In the genomic region with DNA sequence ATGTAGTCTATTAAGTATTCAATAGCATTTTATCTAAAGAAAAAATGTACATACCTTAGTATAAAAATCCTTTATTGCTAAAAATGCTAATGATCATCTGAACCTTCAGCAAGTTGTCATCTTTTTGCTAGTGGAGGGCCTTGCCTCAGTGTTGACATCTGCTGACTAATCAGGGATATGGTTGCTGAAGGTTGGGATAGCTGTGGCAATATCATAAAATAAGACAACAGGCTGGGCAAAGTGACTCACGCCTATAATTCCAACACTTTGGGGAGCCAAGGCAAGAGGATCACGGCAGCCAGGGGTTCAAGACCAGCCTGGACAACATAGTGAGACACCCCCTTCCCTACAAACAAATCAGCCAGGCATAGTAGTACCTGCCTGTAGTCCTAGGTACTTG, we compare ENCODE assay signal across 19 cellular contexts. TPM values are rescaled to one million over a fixed set of nuclear protein-coding genes. Genes with fewer than 3 reads are reported as not detected.
DNase-seq lines count a peak whose midpoint lies in the region; ATAC-seq and TF ChIP-seq lines count a peak whose summit lies in the region.
"Had no signal": no experiment of that assay in that cellular context is flagged by ENCODE, and none has a peak within 500 bp of the region (broad histone marks: within the 10 kb centered on the region; RNA-seq: fewer than 3 reads in every experiment).

No MANE protein-coding gene starts in this region.

- POLR2A ChIA-PET in A673 (lab: Charles Lee; ENCODE audit: low non-redundant PET) = no interaction called here

- CTCF ChIA-PET in A673 (lab: Charles Lee) = no interaction called here

- ATAC-seq in HG03378 (IDR thresholded peaks at IDR 0.05; ENCODE audit: unreplicated experiment) = no peak
- ATAC-seq: psoas muscle had no signal

- no peaks in the 10 kb centered on the region for H3K36me3 ChIP-seq in A673 (ENCODE audit: insufficient read depth, low read length, poor library complexity, severe bottlenecking)
- H3K36me3 ChIP-seq: MG63, tibial nerve had no signal

- H3K4me3 ChIP-seq in A673 (ENCODE audit: low read depth, low read length, poor library complexity, severe bottlenecking) (no peak overlapping the region), HFF-Myc (replicated peaks; ENCODE audit: low read depth, low read length) (no peak overlapping the region), fibroblast of pulmonary artery (replicated peaks; ENCODE audit: low read depth, low read length) (no peak overlapping the region)
- H3K4me3 ChIP-seq: MG63, psoas muscle, tibial nerve had no signal

- no peak overlapping the region for H3K4me3 Mint-ChIP-seq in activated CD4-positive, alpha-beta T cell treated with anti-CD3 and anti-CD28 coated beads, Interleukin-2, amount 10 ng/mL, durations not matched to agents 24 days and 14 days
- H3K4me3 Mint-ChIP-seq: activated CD4-positive, alpha-beta T cell treated with anti-CD3 and anti-CD28 coated beads, Interleukin-2, amount 10 ng/mL, durations not matched to agents 7 days and 5 days had no signal

- 0 out of 2 replicates have a peak, but pooled peaks have one; percentile 22 for TF ChIP-seq CTCF in A673 (conservative IDR thresholded peaks at IDR 0.05; ENCODE audit: low read depth, low read length)
- peak; percentile 12 for TF ChIP-seq CTCF in HFF-Myc (IDR thresholded peaks at IDR 0.05; ENCODE audit: low read depth, low read length, missing control alignments)
- peak; percentile 35 for TF ChIP-seq CTCF in fibroblast of pulmonary artery (IDR thresholded peaks at IDR 0.05; ENCODE audit: low read length, missing control alignments)

- H3K27me3 ChIP-seq in A673 (replicated peaks; ENCODE audit: insufficient read depth, low read depth, low read length, poor library complexity) = no peaks in the 10 kb centered on the region
- H3K27me3 ChIP-seq: MG63, tibial nerve had no signal

- intact Hi-C loops in A673 (cut with micrococcal nuclease; ENCODE audit: unreplicated experiment) = loop anchor here (10.0 kb wide), 1 partner anchor 234 kb away; no protein-coding TSS in a partner anchor
- intact Hi-C loops in activated CD4-positive, alpha-beta T cell treated with anti-CD3 and anti-CD28 coated beads, Interleukin-2, amount 10 ng/mL, durations not matched to agents 24 days and 14 days (cut with micrococcal nuclease) = loop anchor here (10.0 kb wide), 1 partner anchor 744 kb away; no protein-coding TSS in a partner anchor

- no peaks in the 10 kb centered on the region for H3K36me3 Mint-ChIP-seq in activated CD4-positive, alpha-beta T cell treated with anti-CD3 and anti-CD28 coated beads, Interleukin-2, amount 10 ng/mL, durations not matched to agents 24 days and 14 days (ENCODE audit: low read depth)

- H3K27ac ChIP-seq in A673 (ENCODE audit: low read depth, low read length, poor library complexity, severe bottlenecking) = no peak overlapping the region
- H3K27ac ChIP-seq: psoas muscle, tibial nerve had no signal

- DNase-seq in A673 (ENCODE audit: low spot score) = peak; percentile 16
- no peak for DNase-seq in HFF-Myc (ENCODE audit: extremely low read depth, low read depth)
- peak; percentile 22 for DNase-seq in RKO (ENCODE audit: low spot score)
- DNase-seq in fibroblast of pulmonary artery (ENCODE audit: low read depth) = peak; percentile 68
- no peak for DNase-seq in activated CD4-positive, alpha-beta T cell treated with anti-CD3 and anti-CD28 coated beads, Interleukin-2, amount 10 ng/mL, durations not matched to agents 24 days and 14 days
- DNase-seq in ACHN = no peak
- no peak for DNase-seq in A172 (ENCODE audit: low spot score)
- DNase-seq: activated CD4-positive, alpha-beta T cell treated with anti-CD3 and anti-CD28 coated beads, Interleukin-2, amount 10 ng/mL, durations not matched to agents 7 days and 5 days; effector CD4-positive, alpha-beta T cell; glutamatergic neuron; MG63; NCI-H2227 treated with DMSO at 0.1 percent for 48 hours; psoas muscle; stimulated activated CD8-positive, alpha-beta memory T cell treated with anti-CD3 and anti-CD28 coated beads, Interleukin-4, amount 100 ng/mL, for 48 hours had no signal

- in situ Hi-C loops in ACHN (cut with HindIII; ENCODE audit: low pct_ligation_motif_present, low pct_unique_long_range_greater_than_20kb, low sequenced_read_pairs) = no loop called here

- H3K27ac Mint-ChIP-seq in activated CD4-positive, alpha-beta T cell treated with anti-CD3 and anti-CD28 coated beads, Interleukin-2, amount 10 ng/mL, durations not matched to agents 24 days and 14 days = no peak overlapping the region
- H3K27ac Mint-ChIP-seq: activated CD4-positive, alpha-beta T cell treated with anti-CD3 and anti-CD28 coated beads, Interleukin-2, amount 10 ng/mL, durations not matched to agents 7 days and 5 days had no signal

- peaks cover 3% of the 10 kb centered on the region for H3K4me1 Mint-ChIP-seq in activated CD4-positive, alpha-beta T cell treated with anti-CD3 and anti-CD28 coated beads, Interleukin-2, amount 10 ng/mL, durations not matched to agents 24 days and 14 days
- H3K4me1 Mint-ChIP-seq: activated CD4-positive, alpha-beta T cell treated with anti-CD3 and anti-CD28 coated beads, Interleukin-2, amount 10 ng/mL, durations not matched to agents 7 days and 5 days had no signal

- no peaks in the 10 kb centered on the region for H3K9me3 Mint-ChIP-seq in activated CD4-positive, alpha-beta T cell treated with anti-CD3 and anti-CD28 coated beads, Interleukin-2, amount 10 ng/mL, durations not matched to agents 24 days and 14 days
- H3K9me3 Mint-ChIP-seq: activated CD4-positive, alpha-beta T cell treated with anti-CD3 and anti-CD28 coated beads, Interleukin-2, amount 10 ng/mL, durations not matched to agents 7 days and 5 days had no signal

- H3K27me3 Mint-ChIP-seq in activated CD4-positive, alpha-beta T cell treated with anti-CD3 and anti-CD28 coated beads, Interleukin-2, amount 10 ng/mL, durations not matched to agents 24 days and 14 days = peaks cover 10% of the 10 kb centered on the region

- no peaks in the 10 kb centered on the region for H3K9me3 ChIP-seq in A673 (ENCODE audit: low read depth, low read length, poor library complexity, severe bottlenecking)
- H3K9me3 ChIP-seq: psoas muscle, tibial nerve had no signal

- BruUV-seq in A673 (replicated peaks; lab: Mats Ljungman, UMichigan) = no TSS peak

- peaks cover 12% of the 10 kb centered on the region for H3K4me1 ChIP-seq in A673 (ENCODE audit: insufficient read depth, low read length, poor library complexity, severe bottlenecking)
- H3K4me1 ChIP-seq: tibial nerve had no signal

RNA-seq across cellular contexts. Expression of a gene that starts 9.0 kb away (rescaled TPM):
- total RNA-seq in A673 (2021) = not detected in 2 replicates
- total RNA-seq in activated CD4-positive, alpha-beta T cell treated with anti-CD3 and anti-CD28 coated beads, Interleukin-2, amount 10 ng/mL, durations not matched to agents 24 days and 14 days = not detected in 2 replicates
- not detected in 2 replicates for total RNA-seq in A172 (2014; rRNA removed; shearing (Covaris generic))
- total RNA-seq: activated CD4-positive, alpha-beta T cell treated with anti-CD3 and anti-CD28 coated beads, Interleukin-2, amount 10 ng/mL, durations not matched to agents 7 days and 5 days; kidney epithelial cell; T-helper 1 cell treated with Interleukin-12 subunit alpha and Interleukin-12 subunit beta and Interleukin-4 antibody, amounts not matched to agents 30 ng/mL and 1 ng/mL, for 36 hours had no signal

RNA-seq across cellular contexts. Expression of a gene that starts 39.8 kb away (rescaled TPM):
- total RNA-seq in A673 (2021) = not detected in 2 replicates
- total RNA-seq in activated CD4-positive, alpha-beta T cell treated with anti-CD3 and anti-CD28 coated beads, Interleukin-2, amount 10 ng/mL, durations not matched to agents 24 days and 14 days = not detected in 2 replicates
- total RNA-seq in A172 (2014; rRNA removed; shearing (Covaris generic)) = not detected in 2 replicates
- total RNA-seq: activated CD4-positive, alpha-beta T cell treated with anti-CD3 and anti-CD28 coated beads, Interleukin-2, amount 10 ng/mL, durations not matched to agents 7 days and 5 days; astrocyte; kidney epithelial cell; psoas muscle; T-helper 1 cell treated with Interleukin-12 subunit alpha and Interleukin-12 subunit beta and Interleukin-4 antibody, amounts not matched to agents 30 ng/mL and 1 ng/mL, for 36 hours; tibial nerve had no signal

Comparison
In these comparisons a context has a peak if more than half of its experiments do, and no peak if none do; other contexts are left out.
1. DNase-seq: peak in A673 (single experiment), RKO (single experiment) and fibroblast of pulmonary artery (single experiment); none in HFF-Myc (single experiment), activated CD4-positive, alpha-beta T cell treated with anti-CD3 and anti-CD28 coated beads, Interleukin-2, amount 10 ng/mL, durations not matched to agents 24 days and 14 days (single experiment), ACHN (single experiment) and A172 (single experiment).
2. Peak in every context shown above with its lines, with median percentiles within 50 percentile points of each other: CTCF ChIP-seq.